23 cellular contexts compared by ENCODE assay signal in the genomic region with DNA sequence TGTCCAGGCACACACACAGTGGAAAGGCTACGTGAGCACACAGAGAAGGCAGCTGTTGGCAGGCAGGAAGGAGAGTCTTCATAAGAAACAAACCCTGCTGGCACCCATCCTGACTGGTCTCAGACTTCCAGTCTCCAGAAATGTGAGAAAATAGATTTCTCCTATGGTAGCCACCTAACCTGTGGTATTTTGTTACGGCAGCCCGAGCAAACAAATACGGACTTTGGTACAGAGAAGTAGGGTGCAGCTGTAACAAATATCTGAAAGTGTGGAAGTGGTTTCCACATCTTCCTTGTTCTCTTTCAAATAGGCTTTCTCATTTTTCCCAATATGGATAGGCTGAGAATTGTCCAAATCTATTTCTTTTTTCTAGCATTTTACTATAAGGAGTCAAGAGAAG.
"Had no signal": no experiment of that assay in that cellular context is flagged by ENCODE, and none has a peak within 500 bp of the region (broad histone marks: within the 10 kb centered on the region; RNA-seq: fewer than 3 reads in every experiment).

No MANE protein-coding gene starts in this region.

- H3K9me3 ChIP-seq: MG63 had no signal

- H3K4me2 ChIP-seq: KMS-11 had no signal

- H3K9ac ChIP-seq: KMS-11 had no signal

- H3K36me3 ChIP-seq: MG63 had no signal

- FAIRE-seq: HTR-8/SVneo, K562 had no signal

- ATAC-seq: K562, Panc1, PC-3, SK-N-SH treated with all-trans-retinoic acid at 6 μM for 48 hours had no signal

- H3K27me3 ChIP-seq: MG63 had no signal

- H3K27ac ChIP-seq: HL-60, KMS-11, RWPE1 had no signal

- DNase-seq: Kasumi-1, MG63, NCI-H1092, NCI-H1105 treated with DMSO at 0.1 percent for 48 hours, NCI-H1417 treated with DMSO at 0.1 percent for 48 hours, NCI-H146, NCI-H1694 treated with DMSO at 0.1 percent for 48 hours, NCI-H1930, NCI-H2081, NCI-H2107, NCI-H2227 treated with DMSO at 0.1 percent for 48 hours, NCI-H524, NCI-H526 treated with DMSO at 0.1 percent for 48 hours, NCI-H748 treated with DMSO at 0.1 percent for 48 hours, PC-3, SHP77 had no signal

- H3K4me3 ChIP-seq: K562, MG63 had no signal
